19 cellular contexts compared by ENCODE assay signal in the genomic region with DNA sequence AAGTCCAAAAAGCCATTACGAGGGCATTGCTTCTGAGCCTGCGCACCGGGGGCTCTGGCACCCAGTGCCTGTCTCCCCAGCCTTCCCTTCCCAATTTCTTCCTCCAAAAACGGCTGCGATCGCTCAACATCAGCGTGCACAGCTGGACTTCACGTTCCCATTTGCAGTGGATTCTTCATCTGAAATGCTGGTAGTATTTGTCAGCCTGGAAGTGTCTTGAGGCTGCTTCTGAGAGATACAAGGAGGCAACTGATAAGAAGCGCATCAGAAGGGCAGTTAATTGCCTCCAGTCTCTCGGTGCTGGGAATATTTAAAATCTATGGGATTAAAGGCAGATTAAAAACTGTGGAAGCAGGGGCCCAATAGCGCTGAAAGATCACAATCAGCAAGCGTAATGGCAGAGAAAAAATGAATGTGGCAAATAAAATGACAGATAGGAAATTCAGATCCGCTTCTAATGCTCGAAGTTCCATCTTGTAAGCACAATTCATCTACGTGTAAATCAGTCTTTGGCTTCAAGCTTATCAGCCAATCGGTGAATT.
"Had no signal": no experiment of that assay in that cellular context is flagged by ENCODE, and none has a peak within 500 bp of the region (broad histone marks: within the 10 kb centered on the region; RNA-seq: fewer than 3 reads in every experiment).

No MANE protein-coding gene starts in this region.

- H3K4me2 ChIP-seq: hepatocyte had no signal

- H3K36me3 ChIP-seq: left ventricle myocardium inferior, neutrophil, spleen, suprapubic skin, tibial nerve, uterus had no signal

- H3K79me2 ChIP-seq: hepatocyte, parathyroid adenoma had no signal

- H3K27ac ChIP-seq: hepatocyte, left ventricle myocardium inferior, neutrophil, parathyroid adenoma, psoas muscle, skin epidermis, spleen, suprapubic skin, tibial nerve, uterus had no signal

- H3K27me3 ChIP-seq: neutrophil, suprapubic skin, tibial nerve, uterus had no signal

- DNase-seq: islet precursor cell; left ventricle myocardium inferior; naive thymus-derived CD8-positive, alpha-beta T cell; occipital lobe; psoas muscle; right cardiac atrium; spleen; stimulated activated CD4-positive, alpha-beta T cell treated with anti-CD3 and anti-CD28 coated beads, Interleukin-4, amount 100 ng/mL, for 24 hours; stimulated activated naive CD4-positive, alpha-beta T cell; uterus had no signal

- H3K4me1 ChIP-seq: left ventricle myocardium inferior, parathyroid adenoma, psoas muscle, spleen, suprapubic skin, tibial nerve, uterus had no signal

- H2AFZ ChIP-seq: hepatocyte, parathyroid adenoma had no signal

- H3K9me3 ChIP-seq: left ventricle myocardium inferior, neutrophil, psoas muscle, spleen, suprapubic skin, tibial nerve, uterus had no signal

- H3K4me3 ChIP-seq: hepatocyte, left ventricle myocardium inferior, lung, psoas muscle, skin epidermis, spleen, suprapubic skin, tibial nerve, uterus had no signal

- ATAC-seq: naive thymus-derived CD8-positive, alpha-beta T cell; psoas muscle; right cardiac atrium; sciatic nerve; stimulated activated effector memory CD8-positive, alpha-beta T cell treated with anti-CD3 and anti-CD28 coated beads, Interleukin-12 subunit alpha, Interleukin-12 subunit beta, amount 100 ng/mL, for 72 hours had no signal

- H3K9ac ChIP-seq: parathyroid adenoma had no signal
